25 cellular contexts compared by ENCODE assay signal in the genomic region with DNA sequence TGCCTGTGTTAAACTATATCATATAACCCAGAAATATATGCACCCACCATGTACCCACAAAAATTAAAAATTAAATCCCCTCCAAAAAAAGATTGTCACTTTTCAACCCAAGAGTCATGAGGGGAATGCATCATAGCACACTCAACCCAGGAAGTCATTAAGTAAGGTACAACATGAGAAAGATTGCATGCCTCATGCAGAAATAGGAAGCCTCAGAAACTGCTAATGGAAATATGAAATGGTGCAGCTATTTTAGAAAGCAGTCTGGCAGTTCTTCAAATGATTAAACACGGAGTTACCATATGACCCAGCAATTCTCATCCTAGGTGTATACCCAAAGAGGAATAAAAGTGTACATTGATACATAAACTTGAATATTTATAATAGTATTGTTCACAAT.
"Had no signal": no experiment of that assay in that cellular context is flagged by ENCODE, and none has a peak within 500 bp of the region (broad histone marks: within the 10 kb centered on the region; RNA-seq: fewer than 3 reads in every experiment).

No MANE protein-coding gene starts in this region.

- H3K27ac ChIP-seq: coronary artery, esophagus squamous epithelium, gastroesophageal sphincter, neutrophil, ovary, prostate gland, spleen, upper lobe of right lung, WERI-Rb-1 had no signal

- H3K4me3 ChIP-seq: coronary artery, esophagus squamous epithelium, gastroesophageal sphincter, ovary, prostate gland, spleen, upper lobe of right lung had no signal

- ATAC-seq: activated CD8-positive, alpha-beta memory T cell treated with anti-CD3 and anti-CD28 coated beads, Interleukin-2, amount 10 ng/mL, durations not matched to agents 7 days and 5 days; activated CD8-positive, alpha-beta T cell treated with anti-CD3 and anti-CD28 coated beads for 36 hours; activated naive CD8-positive, alpha-beta T cell treated with anti-CD3 and anti-CD28 coated beads, Interleukin-2, amount 50 U/mL, for 24 hours; gastroesophageal sphincter; left cardiac atrium; natural killer cell treated with Interleukin-12 subunit alpha and Interleukin-12 subunit beta and Interleukin-15 and Interleukin-18, amount 100 ng/mL, for 72 hours; upper lobe of right lung had no signal

- H3K9me3 ChIP-seq: esophagus squamous epithelium, gastroesophageal sphincter, neutrophil, ovary, prostate gland, spleen, upper lobe of right lung had no signal

- H3K27me3 ChIP-seq: esophagus squamous epithelium, gastroesophageal sphincter, neutrophil, ovary, spleen, upper lobe of right lung had no signal

- DNase-seq: activated CD4-positive, alpha-beta T cell treated with anti-CD3 and anti-CD28 coated beads, Interleukin-2, amount 10 ng/mL, durations not matched to agents 7 days and 5 days; activated CD4-positive, CD25-positive, alpha-beta regulatory T cell treated with anti-CD3 and anti-CD28 coated beads, Interleukin-2, amount 50 U/mL, for 72 hours; activated CD8-positive, alpha-beta memory T cell treated with anti-CD3 and anti-CD28 coated beads, Interleukin-2, amount 10 ng/mL, durations not matched to agents 7 days and 5 days; activated CD8-positive, alpha-beta T cell treated with anti-CD3 and anti-CD28 coated beads for 36 hours; activated effector memory CD4-positive, alpha-beta T cell treated with anti-CD3 and anti-CD28 coated beads, Interleukin-2, amount 50 U/mL, for 16 hours; activated naive CD4-positive, alpha-beta T cell treated with anti-CD3 and anti-CD28 coated beads, Interleukin-2, amount 10 ng/mL, durations not matched to agents 7 days and 5 days; activated naive CD8-positive, alpha-beta T cell treated with anti-CD3 and anti-CD28 coated beads, Interleukin-2, amount 50 U/mL, for 24 hours; activated T-cell treated with anti-CD3 and anti-CD28 coated beads for 4 hours; cerebellar nuclear complex; endodermal cell; esophagus squamous epithelium; head of caudate nucleus; islet precursor cell; left cardiac atrium; ovary; spleen; stimulated activated CD4-positive, alpha-beta T cell treated with anti-CD3 and anti-CD28 coated beads, Interleukin-4, amount 100 ng/mL, for 24 hours; stimulated activated naive CD4-positive, alpha-beta T cell treated with Interleukin-2 at 50 U/mL for 16 hours; upper lobe of right lung; WERI-Rb-1 had no signal

- H3K36me3 ChIP-seq: esophagus squamous epithelium, gastroesophageal sphincter, neutrophil, ovary, prostate gland, spleen, upper lobe of right lung, WERI-Rb-1 had no signal

- H3K4me1 ChIP-seq: esophagus squamous epithelium, prostate gland, upper lobe of right lung had no signal
